ENCODE assay signal across 8 cellular contexts in genomic region chr1:155011437-155011907, GRCh38. TPM values are rescaled to one million over a fixed set of nuclear protein-coding genes. Genes with fewer than 3 reads are reported as not detected.
A peak's percentile ranks its signal among the peaks of the same experiment; 100 is the strongest.
DNase-seq lines count a peak whose midpoint lies in the region; ATAC-seq, FAIRE-seq and TF ChIP-seq lines count a peak whose summit lies in the region.
"Had no signal": no experiment of that assay in that cellular context is flagged by ENCODE, and none has a peak within 500 bp of the region (broad histone marks: within the 10 kb centered on the region; RNA-seq: fewer than 3 reads in every experiment).

No MANE protein-coding gene starts in this region.

- H3K4me3 ChIP-seq in HL-60 (replicated peaks; ENCODE audit: insufficient read depth, low read length) (peak overlapping the region; percentile 76; the same call in 1 of the 2 replicates), hepatocyte (no peak overlapping the region)

- TF ChIP-seq POLR2A in H54 (IDR thresholded peaks at IDR 0.05; ENCODE audit: low read depth, low read length) = no peak

- 96% methylated on average over 5 of the region's 6 CpGs for WGBS in hepatocyte (ENCODE audit: low lambda C conversion rate, missing lambda C conversion rate)

- H3K27ac ChIP-seq in HL-60 (replicated peaks) = peak overlapping the region; percentile 94
- H3K27ac ChIP-seq in hepatocyte = peak overlapping the region; percentile 20

- no peak overlapping the region for H2AFZ ChIP-seq in hepatocyte

- no peaks in the 10 kb centered on the region for H3K9me3 Mint-ChIP-seq in activated naive CD4-positive, alpha-beta T cell treated with anti-CD3 and anti-CD28 coated beads, Interleukin-2, amount 50 U/mL, for 24 hours
- no peaks in the 10 kb centered on the region for H3K9me3 Mint-ChIP-seq in stimulated activated naive B cell treated with anti-CD40 and anti-IgM and Interleukin-4, amounts not matched to agents 10 μg/mL and 1 μg/mL and 100 μg/mL, for 72 hours
- no peaks in the 10 kb centered on the region for H3K9me3 Mint-ChIP-seq in nephron progenitor cell
- H3K9me3 Mint-ChIP-seq: H9 had no signal

- peak overlapping the region; percentile 76 for H3K27ac Mint-ChIP-seq in activated naive CD4-positive, alpha-beta T cell treated with anti-CD3 and anti-CD28 coated beads, Interleukin-2, amount 50 U/mL, for 24 hours
- H3K27ac Mint-ChIP-seq in stimulated activated naive B cell treated with anti-CD40 and anti-IgM and Interleukin-4, amounts not matched to agents 10 μg/mL and 1 μg/mL and 100 μg/mL, for 72 hours = peak overlapping the region; percentile 25
- no peak overlapping the region for H3K27ac Mint-ChIP-seq in nephron progenitor cell

- peaks cover 31% of the 10 kb centered on the region for H3K4me1 ChIP-seq in hepatocyte (ENCODE audit: insufficient read depth)

- H3K27me3 Mint-ChIP-seq in activated naive CD4-positive, alpha-beta T cell treated with anti-CD3 and anti-CD28 coated beads, Interleukin-2, amount 50 U/mL, for 24 hours = no peaks in the 10 kb centered on the region
- no peaks in the 10 kb centered on the region for H3K27me3 Mint-ChIP-seq in stimulated activated naive B cell treated with anti-CD40 and anti-IgM and Interleukin-4, amounts not matched to agents 10 μg/mL and 1 μg/mL and 100 μg/mL, for 72 hours
- peaks cover 11% of the 10 kb centered on the region for H3K27me3 Mint-ChIP-seq in nephron progenitor cell (ENCODE audit: low read depth, poor library complexity)

- no peaks in the 10 kb centered on the region for H3K9me3 ChIP-seq in hepatocyte (ENCODE audit: low read depth)

- H3K79me2 ChIP-seq in hepatocyte = peaks cover 56% of the 10 kb centered on the region

- DNase-seq in HL-60 (ENCODE audit: low read depth in 1 of 2, low spot score in 1 of 2) (peak in 1 of 2 experiments; percentile 22), hepatocyte (ENCODE audit: low spot score) (no peak), H54 (ENCODE audit: insufficient read length, low spot score) (no peak), nephron progenitor cell (no peak)
- DNase-seq in stimulated activated naive B cell treated with anti-CD40 and anti-IgM and Interleukin-4, amounts not matched to agents 10 μg/mL and 1 μg/mL and 100 μg/mL, for 72 hours = no peak

- H3K4me3 Mint-ChIP-seq in activated naive CD4-positive, alpha-beta T cell treated with anti-CD3 and anti-CD28 coated beads, Interleukin-2, amount 50 U/mL, for 24 hours = peak overlapping the region; percentile 94
- H3K4me3 Mint-ChIP-seq in stimulated activated naive B cell treated with anti-CD40 and anti-IgM and Interleukin-4, amounts not matched to agents 10 μg/mL and 1 μg/mL and 100 μg/mL, for 72 hours = no peak overlapping the region
- H3K4me3 Mint-ChIP-seq in nephron progenitor cell = no peak overlapping the region

- peaks cover 69% of the 10 kb centered on the region for H3K4me1 Mint-ChIP-seq in activated naive CD4-positive, alpha-beta T cell treated with anti-CD3 and anti-CD28 coated beads, Interleukin-2, amount 50 U/mL, for 24 hours
- H3K4me1 Mint-ChIP-seq in stimulated activated naive B cell treated with anti-CD40 and anti-IgM and Interleukin-4, amounts not matched to agents 10 μg/mL and 1 μg/mL and 100 μg/mL, for 72 hours = peaks cover 64 to 94% of the 10 kb centered on the region in 2 donors
- peaks cover 52% of the 10 kb centered on the region for H3K4me1 Mint-ChIP-seq in nephron progenitor cell

- peaks cover 8% of the 10 kb centered on the region for H4K20me1 ChIP-seq in hepatocyte (ENCODE audit: insufficient read depth, poor library complexity, severe bottlenecking)

- no peak for FAIRE-seq in H54 (lab: Jason Lieb, UNC)

- H3K36me3 Mint-ChIP-seq in activated naive CD4-positive, alpha-beta T cell treated with anti-CD3 and anti-CD28 coated beads, Interleukin-2, amount 50 U/mL, for 24 hours = peaks cover 2% of the 10 kb centered on the region
- peaks cover 16 to 43% of the 10 kb centered on the region in 2 donors for H3K36me3 Mint-ChIP-seq in stimulated activated naive B cell treated with anti-CD40 and anti-IgM and Interleukin-4, amounts not matched to agents 10 μg/mL and 1 μg/mL and 100 μg/mL, for 72 hours
- no peaks in the 10 kb centered on the region for H3K36me3 Mint-ChIP-seq in nephron progenitor cell (ENCODE audit: low read depth)

- ATAC-seq in stimulated activated naive B cell treated with anti-CD40 and anti-IgM and Interleukin-4, amounts not matched to agents 10 μg/mL and 1 μg/mL and 100 μg/mL, for 72 hours (replicated peaks) = no peak
- ATAC-seq in HG03520 (IDR thresholded peaks at IDR 0.05; ENCODE audit: unreplicated experiment) = no peak

- H3K27me3 ChIP-seq in HL-60 (ENCODE audit: insufficient read depth, poor library complexity, severe bottlenecking) = no peaks in the 10 kb centered on the region
- H3K27me3 ChIP-seq in hepatocyte = no peaks in the 10 kb centered on the region

- peak overlapping the region; percentile 29 for H3K4me2 ChIP-seq in hepatocyte

- no peak for TF ChIP-seq CTCF in HL-60 (IDR thresholded peaks at IDR 0.05; ENCODE audit: insufficient read depth, low read length)
- no peak for TF ChIP-seq CTCF in hepatocyte (IDR thresholded peaks at IDR 0.05; ENCODE audit: poor library complexity)
- TF ChIP-seq CTCF in nephron progenitor cell (IDR thresholded peaks at IDR 0.05) = no peak

- H3K36me3 ChIP-seq in hepatocyte (replicated peaks; ENCODE audit: insufficient read depth, low read depth) = no peaks in the 10 kb centered on the region

- H3K9me2 ChIP-seq in hepatocyte (replicated peaks; ENCODE audit: insufficient read depth) = no peaks in the 10 kb centered on the region

RNA-seq across cellular contexts. Expression of gene ZBTB7B, which starts 8.9 kb away (rescaled TPM):
- 27.3 and 29.2 TPM in 2 replicates for total RNA-seq in hepatocyte
- 13.3 and 13.5 TPM in 2 replicates for polyA plus RNA-seq in hepatocyte

RNA-seq across cellular contexts. Expression of gene LENEP, which starts 18.1 kb away (rescaled TPM):
- 0.92 TPM in 1 of 2 replicates, not detected in the other for total RNA-seq in hepatocyte
- not detected in 2 replicates for polyA plus RNA-seq in hepatocyte

RNA-seq across cellular contexts. Expression of gene DCST2, which starts 22.1 kb away (rescaled TPM):
- total RNA-seq in hepatocyte = 0.04 and 1.6 TPM in 2 replicates
- 0.40 and 0.47 TPM in 2 replicates for polyA plus RNA-seq in hepatocyte

RNA-seq across cellular contexts. Expression of gene DCST1, which starts 22.2 kb away (rescaled TPM):
- 0.60 TPM in 1 of 2 replicates, not detected in the other for total RNA-seq in hepatocyte
- 0.12 TPM in 1 of 2 replicates, not detected in the other for polyA plus RNA-seq in hepatocyte
- total RNA-seq: H9 had no signal

RNA-seq across cellular contexts. Expression of gene FLAD1, which starts 28.3 kb away (rescaled TPM):
- 25.6 and 27.7 TPM in 2 replicates for total RNA-seq in hepatocyte
- 42.8 and 45.1 TPM in 2 replicates for polyA plus RNA-seq in hepatocyte
